In genomic region chr2:133992454-133992853, GRCh38 we compare ENCODE assay signal across 22 cellular contexts.
"Had no signal": no experiment of that assay in that cellular context is flagged by ENCODE, and none has a peak within 500 bp of the region (broad histone marks: within the 10 kb centered on the region; RNA-seq: fewer than 3 reads in every experiment).

No MANE protein-coding gene starts in this region.

- H3K4me1 ChIP-seq: left lung, pancreas, prostate gland, right lobe of liver, spleen, testis, transverse colon had no signal

- H3K4me3 ChIP-seq: coronary artery, left lung, lung, neural progenitor cell, pancreas, prostate gland, right lobe of liver, spleen, testis, transverse colon had no signal

- ATAC-seq: left lung; natural killer cell treated with Interleukin-12 subunit alpha and Interleukin-12 subunit beta and Interleukin-15 and Interleukin-18, amount 100 ng/mL, for 72 hours; right lobe of liver; stimulated activated naive B cell treated with anti-CD40 and anti-IgM and Interleukin-4, amounts not matched to agents 10 μg/mL and 1 μg/mL and 100 μg/mL, for 72 hours; stimulated activated naive CD8-positive, alpha-beta T cell treated with anti-CD3 and anti-CD28 coated beads, Interleukin-15, amount 100 ng/mL, for 72 hours had no signal

- DNase-seq: effector CD4-positive, alpha-beta T cell; endodermal cell; islet precursor cell; left lung; mesenchymal stem cell; midbrain; nucleus accumbens; pancreas; right lobe of liver; spleen; stimulated activated CD4-positive, alpha-beta T cell treated with anti-CD3 and anti-CD28 coated beads, Interleukin-15, amount 100 ng/mL, for 24 hours; stimulated activated CD4-positive, alpha-beta T cell treated with anti-CD3 and anti-CD28 coated beads, Interleukin-1b, Interleukin-23, amount 100 ng/mL, for 48 hours; stimulated activated CD4-positive, alpha-beta T cell treated with anti-CD3 and anti-CD28 coated beads, Interleukin-4, amount 100 ng/mL, for 24 hours; stimulated activated naive B cell treated with anti-CD40 and anti-IgM and Interleukin-4, amounts not matched to agents 10 μg/mL and 1 μg/mL and 100 μg/mL, for 72 hours; stimulated activated naive CD8-positive, alpha-beta T cell treated with anti-CD3 and anti-CD28 coated beads, Interleukin-15, amount 100 ng/mL, for 72 hours; testis; transverse colon had no signal

- H3K36me3 ChIP-seq: left lung, neural progenitor cell, pancreas, prostate gland, right lobe of liver, spleen, transverse colon had no signal

- H3K9me3 ChIP-seq: left lung, pancreas, prostate gland, right lobe of liver, spleen, testis, transverse colon had no signal

- H2AFZ ChIP-seq: neural progenitor cell had no signal

- H3K27me3 ChIP-seq: left lung, neural progenitor cell, pancreas, right lobe of liver, spleen, testis, transverse colon had no signal

- H3K9ac ChIP-seq: neural progenitor cell had no signal

- H3K4me2 ChIP-seq: neural progenitor cell had no signal

- H3K27ac ChIP-seq: coronary artery, left lung, neural progenitor cell, pancreas, prostate gland, right lobe of liver, spleen, testis, transverse colon had no signal
